Comparison of ENCODE assay signal across 12 cellular contexts in genomic region chr1:227730630-227731151, GRCh38. TPM values are rescaled to one million over a fixed set of nuclear protein-coding genes. Genes with fewer than 3 reads are reported as not detected.
DNase-seq lines count a peak whose midpoint lies in the region; ATAC-seq and TF ChIP-seq lines count a peak whose summit lies in the region.
"Had no signal": no experiment of that assay in that cellular context is flagged by ENCODE, and none has a peak within 500 bp of the region (broad histone marks: within the 10 kb centered on the region; RNA-seq: fewer than 3 reads in every experiment).

No MANE protein-coding gene starts in this region.

- H3K27ac ChIP-seq in Panc1 (ENCODE audit: low read length) = no peak overlapping the region; the same call in 1 of the 2 replicates
- peak overlapping the region; percentile 1 for H3K27ac ChIP-seq in vagina
- H3K27ac ChIP-seq: BLaER1 had no signal

- CTCF ChIA-PET in Panc1 (lab: Charles Lee) = interaction anchor here (0.7 kb wide), 1 partner anchor 80 kb away, joined by 3 read pairs; no protein-coding TSS in a partner anchor

- no peak for TF ChIP-seq POLR2A in vagina (IDR thresholded peaks at IDR 0.05)

- DNase-seq in Right ventricle myocardium inferior (ENCODE audit: missing footprints) (peak; percentile 63), Right ventricle myocardium superior (no peak), Panc1 (ENCODE audit: low read depth, low spot score) (no peak), left lobe of liver (ENCODE audit: low spot score) (peak; percentile 84), vagina (ENCODE audit: extremely low spot score in 2 of 2) (no peak), activated gamma-delta T cell treated with Interleukin-2 at 50 U/mL for 16 hours (no peak), hippocampal formation (lab: John Stamatoyannopoulos, UW) (no peak)
- DNase-seq: activated T-cell treated with anti-CD3 and anti-CD28 coated beads, Interleukin-2, amount 50 U/mL, for 4 hours had no signal

- no peaks in the 10 kb centered on the region for H3K9me3 ChIP-seq in Panc1 (ENCODE audit: control insufficient read depth, insufficient read depth, low read depth, low read length)
- H3K9me3 ChIP-seq in vagina = no peaks in the 10 kb centered on the region
- H3K9me3 ChIP-seq: BLaER1, Peyer's patch had no signal

- BruUV-seq in Panc1 (replicated peaks; lab: Mats Ljungman, UMichigan) = no TSS peak

- H3K36me3 ChIP-seq in Panc1 (ENCODE audit: control insufficient read depth, insufficient read depth, low read length) (peaks cover 3% of the 10 kb centered on the region; the same call in 1 of the 2 replicates), vagina (peaks cover 0 to 7% of the 10 kb centered on the region in 2 donors)

- intact Hi-C loops in Right ventricle myocardium inferior (cut with DNase I) (no loop called here), Right ventricle myocardium superior (cut with DNase I) (no loop called here), Panc1 (cut with micrococcal nuclease; ENCODE audit: unreplicated experiment) (no loop called here), vagina (cut with DNase I) (loop anchor here (10.0 kb wide), 1 partner anchor 354 kb away; the partner anchor contains the start of gene ARF1)

- H3K4me1 ChIP-seq in Panc1 (ENCODE audit: control insufficient read depth, insufficient read depth, low read length) (peaks cover 36% of the 10 kb centered on the region), vagina (peaks cover 51% of the 10 kb centered on the region)

- ATAC-seq in Right ventricle myocardium inferior (no peak), Right ventricle myocardium superior (ENCODE audit: poor library complexity) (no peak), Panc1 (peak; percentile 4; the same call in 1 of the 2 replicates), left lobe of liver (peak; percentile 17), GM21447 (IDR thresholded peaks at IDR 0.05; ENCODE audit: unreplicated experiment) (no peak)
- ATAC-seq: activated T-cell treated with anti-CD3 and anti-CD28 coated beads, Interleukin-2, amount 50 U/mL, for 4 hours; esophagus mucosa had no signal

- H3K4me3 ChIP-seq in Panc1 (ENCODE audit: low read depth in 2 of 2, low read length in 2 of 2) = no peak overlapping the region
- H3K4me3 ChIP-seq in vagina = no peak overlapping the region
- H3K4me3 ChIP-seq: BLaER1, Peyer's patch had no signal

- H3K27me3 ChIP-seq in Panc1 (ENCODE audit: control insufficient read depth, insufficient read depth, low read length) (no peaks in the 10 kb centered on the region), vagina (no peaks in the 10 kb centered on the region)
- H3K27me3 ChIP-seq: BLaER1, Peyer's patch had no signal

- in situ Hi-C loops in Panc1 (cut with HindIII; ENCODE audit: low pct_unique_long_range_greater_than_20kb, low sequenced_read_pairs) = no loop called here

- TF ChIP-seq CTCF in Panc1 (IDR thresholded peaks at IDR 0.05) (no peak; the same call in 1 of the 2 replicates), vagina (IDR thresholded peaks at IDR 0.05) (no peak)

- POLR2A ChIA-PET in Panc1 (lab: Charles Lee) = interaction anchor here (0.7 kb wide), 1 partner anchor 309 kb away, joined by 5 read pairs; no protein-coding TSS in a partner anchor

RNA-seq across cellular contexts. Expression of gene JMJD4, which starts 4.4 kb away (rescaled TPM):
- total RNA-seq in Right ventricle myocardium inferior (7.1 TPM), Right ventricle myocardium superior (6.6 TPM), Panc1 (2021; ENCODE audit: unreplicated experiment) (27.7 TPM), left lobe of liver (10.3 TPM), vagina (18.2 TPM)
- 34.7 TPM for polyA plus RNA-seq in Panc1 (2012; ENCODE audit: insufficient read length)

RNA-seq across cellular contexts. Expression of gene SNAP47, which starts 4.5 kb away (rescaled TPM):
- total RNA-seq in Right ventricle myocardium inferior = 30.1 TPM
- 23.6 TPM for total RNA-seq in Right ventricle myocardium superior
- 55.6 TPM for total RNA-seq in Panc1 (2021; ENCODE audit: unreplicated experiment)
- polyA plus RNA-seq in Panc1 (2012; ENCODE audit: insufficient read length) = 76.9 TPM
- 35.8 TPM for total RNA-seq in left lobe of liver
- total RNA-seq in vagina = 28.7 TPM

Comparison
In these comparisons a context has a peak if more than half of its experiments do, and no peak if none do; other contexts are left out.
1. DNase-seq: peak in Right ventricle myocardium inferior (single experiment) and left lobe of liver (single experiment); none in Right ventricle myocardium superior (single experiment), Panc1 (single experiment), vagina (0 of 2), activated gamma-delta T cell treated with Interleukin-2 at 50 U/mL for 16 hours (single experiment) and hippocampal formation (0 of 2).
2. ATAC-seq: peak in Panc1 (single experiment) and left lobe of liver (single experiment); none in Right ventricle myocardium inferior (single experiment), Right ventricle myocardium superior (single experiment) and GM21447 (single experiment).